ENCODE assay signal across 20 cellular contexts in genomic region chr1:193131266-193131860, GRCh38. TPM values are rescaled to one million over a fixed set of nuclear protein-coding genes. Genes with fewer than 3 reads are reported as not detected.
DNase-seq lines count a peak whose midpoint lies in the region; ATAC-seq and TF ChIP-seq lines count a peak whose summit lies in the region.
"Had no signal": no experiment of that assay in that cellular context is flagged by ENCODE, and none has a peak within 500 bp of the region (broad histone marks: within the 10 kb centered on the region; RNA-seq: fewer than 3 reads in every experiment).

No MANE protein-coding gene starts in this region.

- peak overlapping the region; percentile 3 for H3K27ac Mint-ChIP-seq in mesothelial cell of epicardium
- H3K27ac Mint-ChIP-seq: nephron, type B pancreatic cell had no signal

- peaks cover 31% of the 10 kb centered on the region for H3K36me3 Mint-ChIP-seq in activated T-cell treated with anti-CD3 and anti-CD28 coated beads, Interleukin-2, amount 50 U/mL, for 4 hours (ENCODE audit: insufficient read depth)
- peaks cover 45% of the 10 kb centered on the region for H3K36me3 Mint-ChIP-seq in mesothelial cell of epicardium

- no peaks in the 10 kb centered on the region for H3K9me3 Mint-ChIP-seq in activated T-cell treated with anti-CD3 and anti-CD28 coated beads, Interleukin-2, amount 50 U/mL, for 4 hours
- H3K9me3 Mint-ChIP-seq in mesothelial cell of epicardium: peaks cover 3% of the 10 kb centered on the region
- H3K9me3 Mint-ChIP-seq: nephron, type B pancreatic cell had no signal

- peaks cover 34% of the 10 kb centered on the region for H3K4me1 Mint-ChIP-seq in activated T-cell treated with anti-CD3 and anti-CD28 coated beads, Interleukin-2, amount 50 U/mL, for 4 hours (ENCODE audit: low read depth)
- peaks cover 6% of the 10 kb centered on the region for H3K4me1 Mint-ChIP-seq in mesothelial cell of epicardium
- H3K4me1 Mint-ChIP-seq: nephron had no signal

- H3K4me3 Mint-ChIP-seq in activated T-cell treated with anti-CD3 and anti-CD28 coated beads, Interleukin-2, amount 50 U/mL, for 4 hours: no peak overlapping the region
- no peak overlapping the region for H3K4me3 Mint-ChIP-seq in mesothelial cell of epicardium
- H3K4me3 Mint-ChIP-seq: nephron, type B pancreatic cell had no signal

- DNase-seq in activated T-cell treated with anti-CD3 and anti-CD28 coated beads, Interleukin-2, amount 50 U/mL, for 4 hours: no peak
- no peak for DNase-seq in activated T-cell treated with anti-CD3 and anti-CD28 coated beads, Interleukin-2, amount 50 U/mL, for 48 hours
- DNase-seq in mesothelial cell of epicardium (ENCODE audit: low spot score in 2 of 2, unreplicated experiment in 2 of 2): no peak
- DNase-seq in GM19238 (ENCODE audit: insufficient read length, low spot score): no peak
- DNase-seq in H7: no peak
- DNase-seq: body of pancreas, Caco-2, left ventricle myocardium superior, NCI-H1436, NCI-H446 treated with DMSO at 0.1 percent for 48 hours, OCI-M1, SK-N-SH had no signal

- no peak for TF ChIP-seq CTCF in mesothelial cell of epicardium (IDR thresholded peaks at IDR 0.05; ENCODE audit: unreplicated experiment)

- no peaks in the 10 kb centered on the region for H3K27me3 ChIP-seq in H7 (ENCODE audit: control insufficient read depth, insufficient read depth, low read length)
- H3K27me3 ChIP-seq: body of pancreas, right atrium auricular region had no signal

- ATAC-seq in activated T-cell treated with anti-CD3 and anti-CD28 coated beads, Interleukin-2, amount 50 U/mL, for 4 hours: peak; percentile 70 to 72
- ATAC-seq in GM21529 (IDR thresholded peaks at IDR 0.05; ENCODE audit: unreplicated experiment): peak; percentile 68
- peak; percentile 70 for ATAC-seq in HG03095 (IDR thresholded peaks at IDR 0.05; ENCODE audit: unreplicated experiment)
- no peak for ATAC-seq in HG03469 (IDR thresholded peaks at IDR 0.05; ENCODE audit: unreplicated experiment)
- ATAC-seq: body of pancreas, K562, left ventricle myocardium superior had no signal

- H3K4me3 ChIP-seq in H7 (ENCODE audit: insufficient read depth, low read depth, low read length): no peak overlapping the region
- H3K4me3 ChIP-seq: body of pancreas, HAP-1, K562, right atrium auricular region had no signal

- H3K36me3 ChIP-seq in H7 (replicated peaks; ENCODE audit: control insufficient read depth, insufficient read depth, low read length): peaks cover 13% of the 10 kb centered on the region

- H3K27me3 Mint-ChIP-seq in activated T-cell treated with anti-CD3 and anti-CD28 coated beads, Interleukin-2, amount 50 U/mL, for 4 hours (ENCODE audit: low read depth): no peaks in the 10 kb centered on the region
- H3K27me3 Mint-ChIP-seq in mesothelial cell of epicardium (ENCODE audit: low read depth): no peaks in the 10 kb centered on the region
- H3K27me3 Mint-ChIP-seq: type B pancreatic cell had no signal

RNA-seq across cellular contexts. Expression of gene CDC73, which starts 9.5 kb away (rescaled TPM):
- 10 to 100 TPM; 50.5 to 61.4 (median 58.0) TPM for total RNA-seq in activated T-cell treated with anti-CD3 and anti-CD28 coated beads, Interleukin-2, amount 50 U/mL, for 4 hours
- total RNA-seq in mesothelial cell of epicardium: 67.3 to 71.1 TPM (median 70.2 TPM) in 3 replicates
- 19.5 and 20.4 TPM in 2 replicates for total RNA-seq in H7 (2014; rRNA removed; shearing (Covaris generic))

RNA-seq across cellular contexts. Expression of gene GLRX2, which starts 26.1 kb away (rescaled TPM):
- 10 to 100 TPM; 21.4 to 29.3 (median 29.3) TPM for total RNA-seq in activated T-cell treated with anti-CD3 and anti-CD28 coated beads, Interleukin-2, amount 50 U/mL, for 4 hours
- total RNA-seq in mesothelial cell of epicardium: 8.9 to 10.4 TPM (median 10.3 TPM) in 3 replicates
- 9.2 and 14.6 TPM in 2 replicates for total RNA-seq in H7 (2014; rRNA removed; shearing (Covaris generic))

RNA-seq across cellular contexts. Expression of gene B3GALT2, which starts 55.0 kb away (rescaled TPM):
- under 1 TPM; 0.13 to 0.68 (median 0.50) TPM for total RNA-seq in activated T-cell treated with anti-CD3 and anti-CD28 coated beads, Interleukin-2, amount 50 U/mL, for 4 hours
- total RNA-seq in mesothelial cell of epicardium: 5.4 to 5.8 TPM (median 5.7 TPM) in 3 replicates
- total RNA-seq in H7 (2014; rRNA removed; shearing (Covaris generic)): not detected in 2 replicates
- total RNA-seq: Caco-2, K562 had no signal
